Comparison of ENCODE assay signal across 1 cellular context in the genomic region with DNA sequence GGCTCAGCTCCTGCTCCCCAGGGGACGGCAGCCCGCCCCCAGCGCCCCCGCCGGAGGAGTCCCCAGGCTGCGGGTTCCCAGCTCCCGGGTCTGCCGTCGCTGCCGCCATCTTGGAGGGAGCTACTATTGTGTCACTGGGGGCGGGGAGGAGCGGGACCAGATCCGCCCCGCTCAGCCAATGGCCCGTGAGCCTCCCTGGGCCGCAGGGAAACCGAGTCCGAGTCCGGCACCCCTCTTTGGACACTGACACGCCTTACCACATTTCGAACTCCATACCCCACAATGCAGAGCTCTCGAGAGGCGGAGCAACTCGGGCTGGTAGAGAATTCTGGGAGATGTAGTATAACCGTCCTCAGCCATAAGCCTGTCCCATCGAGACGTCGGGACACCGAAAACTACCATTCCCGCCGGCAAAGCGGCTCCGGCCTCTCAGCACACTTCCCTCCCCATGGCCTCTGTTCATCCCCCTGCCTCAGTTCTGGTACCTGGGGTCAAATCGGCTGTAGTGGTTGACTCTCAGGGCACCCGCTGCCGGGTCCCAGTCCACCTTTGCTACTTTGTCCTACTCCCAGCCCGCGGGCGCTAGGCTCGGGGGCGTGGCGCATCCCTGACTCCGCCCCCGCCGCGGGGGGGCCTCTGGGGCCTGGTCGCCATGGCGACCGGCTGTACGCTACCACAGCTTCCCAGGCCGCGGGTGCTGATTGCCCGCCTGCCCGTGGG.
TF ChIP-seq lines count a peak whose summit lies in the region.

A gene (minus strand): TSS at position 133 of the 720 bp plus-strand sequence. CDS start 24 bp downstream, at position 109.
A gene with protein sequence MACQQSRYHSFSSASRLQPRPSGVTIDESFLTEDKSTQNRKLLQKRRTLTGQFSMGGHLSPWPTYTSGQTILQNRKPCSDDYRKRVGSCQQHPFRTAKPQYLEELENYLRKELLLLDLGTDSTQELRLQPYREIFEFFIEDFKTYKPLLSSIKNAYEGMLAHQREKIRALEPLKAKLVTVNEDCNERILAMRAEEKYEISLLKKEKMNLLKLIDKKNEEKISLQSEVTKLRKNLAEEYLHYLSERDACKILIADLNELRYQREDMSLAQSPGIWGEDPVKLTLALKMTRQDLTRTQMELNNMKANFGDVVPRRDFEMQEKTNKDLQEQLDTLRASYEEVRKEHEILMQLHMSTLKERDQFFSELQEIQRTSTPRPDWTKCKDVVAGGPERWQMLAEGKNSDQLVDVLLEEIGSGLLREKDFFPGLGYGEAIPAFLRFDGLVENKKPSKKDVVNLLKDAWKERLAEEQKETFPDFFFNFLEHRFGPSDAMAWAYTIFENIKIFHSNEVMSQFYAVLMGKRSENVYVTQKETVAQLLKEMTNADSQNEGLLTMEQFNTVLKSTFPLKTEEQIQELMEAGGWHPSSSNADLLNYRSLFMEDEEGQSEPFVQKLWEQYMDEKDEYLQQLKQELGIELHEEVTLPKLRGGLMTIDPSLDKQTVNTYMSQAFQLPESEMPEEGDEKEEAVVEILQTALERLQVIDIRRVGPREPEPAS (plus strand): TSS at position 462 of the 720 bp plus-strand sequence. CDS start 261 bp downstream, outside the sequence.

TF ChIP-seq in K562, 482 proteins besides CTCF, POLR2A, EP300 and RAD21 (continued from another document and continues in another):
- TF ChIP-seq, protein P1, sequence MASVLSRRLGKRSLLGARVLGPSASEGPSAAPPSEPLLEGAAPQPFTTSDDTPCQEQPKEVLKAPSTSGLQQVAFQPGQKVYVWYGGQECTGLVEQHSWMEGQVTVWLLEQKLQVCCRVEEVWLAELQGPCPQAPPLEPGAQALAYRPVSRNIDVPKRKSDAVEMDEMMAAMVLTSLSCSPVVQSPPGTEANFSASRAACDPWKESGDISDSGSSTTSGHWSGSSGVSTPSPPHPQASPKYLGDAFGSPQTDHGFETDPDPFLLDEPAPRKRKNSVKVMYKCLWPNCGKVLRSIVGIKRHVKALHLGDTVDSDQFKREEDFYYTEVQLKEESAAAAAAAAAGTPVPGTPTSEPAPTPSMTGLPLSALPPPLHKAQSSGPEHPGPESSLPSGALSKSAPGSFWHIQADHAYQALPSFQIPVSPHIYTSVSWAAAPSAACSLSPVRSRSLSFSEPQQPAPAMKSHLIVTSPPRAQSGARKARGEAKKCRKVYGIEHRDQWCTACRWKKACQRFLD (CRISPR knock-in tag; IDR thresholded peaks at IDR 0.05) = peak; percentile 99
- TF ChIP-seq POU5F1 (IDR thresholded peaks at IDR 0.05; ENCODE audit: borderline replicate concordance, low read depth, low read length, partially characterized antibody) = peak; percentile 84
- TF ChIP-seq POLR2G (IDR thresholded peaks at IDR 0.05; ENCODE audit: low read depth, low read length) = peak; percentile 94
- TF ChIP-seq, protein P2, sequence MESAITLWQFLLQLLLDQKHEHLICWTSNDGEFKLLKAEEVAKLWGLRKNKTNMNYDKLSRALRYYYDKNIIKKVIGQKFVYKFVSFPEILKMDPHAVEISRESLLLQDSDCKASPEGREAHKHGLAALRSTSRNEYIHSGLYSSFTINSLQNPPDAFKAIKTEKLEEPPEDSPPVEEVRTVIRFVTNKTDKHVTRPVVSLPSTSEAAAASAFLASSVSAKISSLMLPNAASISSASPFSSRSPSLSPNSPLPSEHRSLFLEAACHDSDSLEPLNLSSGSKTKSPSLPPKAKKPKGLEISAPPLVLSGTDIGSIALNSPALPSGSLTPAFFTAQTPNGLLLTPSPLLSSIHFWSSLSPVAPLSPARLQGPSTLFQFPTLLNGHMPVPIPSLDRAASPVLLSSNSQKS (CRISPR knock-in tag; IDR thresholded peaks at IDR 0.05) = no peak
- no peak for TF ChIP-seq DIDO1 (tag; IDR thresholded peaks at IDR 0.05; ENCODE audit: low read depth)
- TF ChIP-seq STAT5B (CRISPR knock-in tag; IDR thresholded peaks at IDR 0.05) = no peak
- no peak for TF ChIP-seq ZFP30 (CRISPR knock-in tag; IDR thresholded peaks at IDR 0.05; ENCODE audit: borderline replicate concordance)
- TF ChIP-seq NCOA4 (IDR thresholded peaks at IDR 0.05; ENCODE audit: partially characterized antibody) = no peak
- TF ChIP-seq ILK (tag; IDR thresholded peaks at IDR 0.05; ENCODE audit: borderline replicate concordance, low read depth) = no peak
- TF ChIP-seq, protein P3, sequence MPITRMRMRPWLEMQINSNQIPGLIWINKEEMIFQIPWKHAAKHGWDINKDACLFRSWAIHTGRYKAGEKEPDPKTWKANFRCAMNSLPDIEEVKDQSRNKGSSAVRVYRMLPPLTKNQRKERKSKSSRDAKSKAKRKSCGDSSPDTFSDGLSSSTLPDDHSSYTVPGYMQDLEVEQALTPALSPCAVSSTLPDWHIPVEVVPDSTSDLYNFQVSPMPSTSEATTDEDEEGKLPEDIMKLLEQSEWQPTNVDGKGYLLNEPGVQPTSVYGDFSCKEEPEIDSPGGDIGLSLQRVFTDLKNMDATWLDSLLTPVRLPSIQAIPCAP (CRISPR knock-in tag; IDR thresholded peaks at IDR 0.05; ENCODE audit: borderline replicate concordance) = no peak
- no peak for TF ChIP-seq TEAD2 (tag; IDR thresholded peaks at IDR 0.05)
- no peak for TF ChIP-seq TFAM (CRISPR knock-in tag; conservative IDR thresholded peaks at IDR 0.05)
- TF ChIP-seq BCOR (IDR thresholded peaks at IDR 0.05) = no peak
- no peak for TF ChIP-seq ZKSCAN3 (CRISPR knock-in tag; IDR thresholded peaks at IDR 0.05)
- TF ChIP-seq RFX5 (IDR thresholded peaks at IDR 0.05; ENCODE audit: low read depth, low read length) = no peak
- TF ChIP-seq ZNF274 (IDR thresholded peaks at IDR 0.05; ENCODE audit: borderline replicate concordance, low read depth, low read length) = no peak
- TF ChIP-seq, protein P4, sequence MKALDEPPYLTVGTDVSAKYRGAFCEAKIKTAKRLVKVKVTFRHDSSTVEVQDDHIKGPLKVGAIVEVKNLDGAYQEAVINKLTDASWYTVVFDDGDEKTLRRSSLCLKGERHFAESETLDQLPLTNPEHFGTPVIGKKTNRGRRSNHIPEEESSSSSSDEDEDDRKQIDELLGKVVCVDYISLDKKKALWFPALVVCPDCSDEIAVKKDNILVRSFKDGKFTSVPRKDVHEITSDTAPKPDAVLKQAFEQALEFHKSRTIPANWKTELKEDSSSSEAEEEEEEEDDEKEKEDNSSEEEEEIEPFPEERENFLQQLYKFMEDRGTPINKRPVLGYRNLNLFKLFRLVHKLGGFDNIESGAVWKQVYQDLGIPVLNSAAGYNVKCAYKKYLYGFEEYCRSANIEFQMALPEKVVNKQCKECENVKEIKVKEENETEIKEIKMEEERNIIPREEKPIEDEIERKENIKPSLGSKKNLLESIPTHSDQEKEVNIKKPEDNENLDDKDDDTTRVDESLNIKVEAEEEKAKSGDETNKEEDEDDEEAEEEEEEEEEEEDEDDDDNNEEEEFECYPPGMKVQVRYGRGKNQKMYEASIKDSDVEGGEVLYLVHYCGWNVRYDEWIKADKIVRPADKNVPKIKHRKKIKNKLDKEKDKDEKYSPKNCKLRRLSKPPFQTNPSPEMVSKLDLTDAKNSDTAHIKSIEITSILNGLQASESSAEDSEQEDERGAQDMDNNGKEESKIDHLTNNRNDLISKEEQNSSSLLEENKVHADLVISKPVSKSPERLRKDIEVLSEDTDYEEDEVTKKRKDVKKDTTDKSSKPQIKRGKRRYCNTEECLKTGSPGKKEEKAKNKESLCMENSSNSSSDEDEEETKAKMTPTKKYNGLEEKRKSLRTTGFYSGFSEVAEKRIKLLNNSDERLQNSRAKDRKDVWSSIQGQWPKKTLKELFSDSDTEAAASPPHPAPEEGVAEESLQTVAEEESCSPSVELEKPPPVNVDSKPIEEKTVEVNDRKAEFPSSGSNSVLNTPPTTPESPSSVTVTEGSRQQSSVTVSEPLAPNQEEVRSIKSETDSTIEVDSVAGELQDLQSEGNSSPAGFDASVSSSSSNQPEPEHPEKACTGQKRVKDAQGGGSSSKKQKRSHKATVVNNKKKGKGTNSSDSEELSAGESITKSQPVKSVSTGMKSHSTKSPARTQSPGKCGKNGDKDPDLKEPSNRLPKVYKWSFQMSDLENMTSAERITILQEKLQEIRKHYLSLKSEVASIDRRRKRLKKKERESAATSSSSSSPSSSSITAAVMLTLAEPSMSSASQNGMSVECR (CRISPR knock-in tag; IDR thresholded peaks at IDR 0.05) = peak; percentile 71; the same call in 1 of the 2 replicates
- no peak for TF ChIP-seq ZNF41 (CRISPR knock-in tag; conservative IDR thresholded peaks at IDR 0.05)
- TF ChIP-seq, protein P5, sequence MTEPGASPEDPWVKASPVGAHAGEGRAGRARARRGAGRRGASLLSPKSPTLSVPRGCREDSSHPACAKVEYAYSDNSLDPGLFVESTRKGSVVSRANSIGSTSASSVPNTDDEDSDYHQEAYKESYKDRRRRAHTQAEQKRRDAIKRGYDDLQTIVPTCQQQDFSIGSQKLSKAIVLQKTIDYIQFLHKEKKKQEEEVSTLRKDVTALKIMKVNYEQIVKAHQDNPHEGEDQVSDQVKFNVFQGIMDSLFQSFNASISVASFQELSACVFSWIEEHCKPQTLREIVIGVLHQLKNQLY (CRISPR knock-in tag; conservative IDR thresholded peaks at IDR 0.05) = no peak
- no peak for TF ChIP-seq ZNF3 (CRISPR knock-in tag; IDR thresholded peaks at IDR 0.05)
- TF ChIP-seq TCFL5 (CRISPR knock-in tag; conservative IDR thresholded peaks at IDR 0.05) = no peak
- TF ChIP-seq, protein P6, sequence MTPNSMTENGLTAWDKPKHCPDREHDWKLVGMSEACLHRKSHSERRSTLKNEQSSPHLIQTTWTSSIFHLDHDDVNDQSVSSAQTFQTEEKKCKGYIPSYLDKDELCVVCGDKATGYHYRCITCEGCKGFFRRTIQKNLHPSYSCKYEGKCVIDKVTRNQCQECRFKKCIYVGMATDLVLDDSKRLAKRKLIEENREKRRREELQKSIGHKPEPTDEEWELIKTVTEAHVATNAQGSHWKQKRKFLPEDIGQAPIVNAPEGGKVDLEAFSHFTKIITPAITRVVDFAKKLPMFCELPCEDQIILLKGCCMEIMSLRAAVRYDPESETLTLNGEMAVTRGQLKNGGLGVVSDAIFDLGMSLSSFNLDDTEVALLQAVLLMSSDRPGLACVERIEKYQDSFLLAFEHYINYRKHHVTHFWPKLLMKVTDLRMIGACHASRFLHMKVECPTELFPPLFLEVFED (CRISPR knock-in tag; conservative IDR thresholded peaks at IDR 0.05) = no peak
- TF ChIP-seq, protein P7, sequence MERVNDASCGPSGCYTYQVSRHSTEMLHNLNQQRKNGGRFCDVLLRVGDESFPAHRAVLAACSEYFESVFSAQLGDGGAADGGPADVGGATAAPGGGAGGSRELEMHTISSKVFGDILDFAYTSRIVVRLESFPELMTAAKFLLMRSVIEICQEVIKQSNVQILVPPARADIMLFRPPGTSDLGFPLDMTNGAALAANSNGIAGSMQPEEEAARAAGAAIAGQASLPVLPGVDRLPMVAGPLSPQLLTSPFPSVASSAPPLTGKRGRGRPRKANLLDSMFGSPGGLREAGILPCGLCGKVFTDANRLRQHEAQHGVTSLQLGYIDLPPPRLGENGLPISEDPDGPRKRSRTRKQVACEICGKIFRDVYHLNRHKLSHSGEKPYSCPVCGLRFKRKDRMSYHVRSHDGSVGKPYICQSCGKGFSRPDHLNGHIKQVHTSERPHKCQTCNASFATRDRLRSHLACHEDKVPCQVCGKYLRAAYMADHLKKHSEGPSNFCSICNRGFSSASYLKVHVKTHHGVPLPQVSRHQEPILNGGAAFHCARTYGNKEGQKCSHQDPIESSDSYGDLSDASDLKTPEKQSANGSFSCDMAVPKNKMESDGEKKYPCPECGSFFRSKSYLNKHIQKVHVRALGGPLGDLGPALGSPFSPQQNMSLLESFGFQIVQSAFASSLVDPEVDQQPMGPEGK (CRISPR knock-in tag; IDR thresholded peaks at IDR 0.05; ENCODE audit: borderline replicate concordance) = no peak
- no peak for TF ChIP-seq ZKSCAN1 (IDR thresholded peaks at IDR 0.05; ENCODE audit: low read depth, low read length)
- no peak for TF ChIP-seq RBM34 (IDR thresholded peaks at IDR 0.05; ENCODE audit: borderline replicate concordance, insufficient read depth, low read length)
- TF ChIP-seq KDM1A (IDR thresholded peaks at IDR 0.05) = no peak
- no peak for TF ChIP-seq EWSR1 (IDR thresholded peaks at IDR 0.05; ENCODE audit: borderline replicate concordance, low read depth, partially characterized antibody)
- no peak for TF ChIP-seq TOE1 (IDR thresholded peaks at IDR 0.05; ENCODE audit: borderline replicate concordance)
- no peak for TF ChIP-seq TOE1 (CRISPR knock-in tag; IDR thresholded peaks at IDR 0.05; ENCODE audit: borderline replicate concordance, low read depth)
- peak; percentile 82 for TF ChIP-seq SUPT5H (IDR thresholded peaks at IDR 0.05)
- TF ChIP-seq ZNF197 (CRISPR knock-in tag; IDR thresholded peaks at IDR 0.05; ENCODE audit: low read depth) = peak; percentile 95
- TF ChIP-seq ZNF146 (CRISPR knock-in tag; IDR thresholded peaks at IDR 0.05; ENCODE audit: unreplicated experiment) = no peak
- TF ChIP-seq ZNF384 (IDR thresholded peaks at IDR 0.05; ENCODE audit: low read depth, low read length) = no peak
- peak; percentile 86 for TF ChIP-seq EGR1 (conservative IDR thresholded peaks at IDR 0.05)
- TF ChIP-seq, protein P8, sequence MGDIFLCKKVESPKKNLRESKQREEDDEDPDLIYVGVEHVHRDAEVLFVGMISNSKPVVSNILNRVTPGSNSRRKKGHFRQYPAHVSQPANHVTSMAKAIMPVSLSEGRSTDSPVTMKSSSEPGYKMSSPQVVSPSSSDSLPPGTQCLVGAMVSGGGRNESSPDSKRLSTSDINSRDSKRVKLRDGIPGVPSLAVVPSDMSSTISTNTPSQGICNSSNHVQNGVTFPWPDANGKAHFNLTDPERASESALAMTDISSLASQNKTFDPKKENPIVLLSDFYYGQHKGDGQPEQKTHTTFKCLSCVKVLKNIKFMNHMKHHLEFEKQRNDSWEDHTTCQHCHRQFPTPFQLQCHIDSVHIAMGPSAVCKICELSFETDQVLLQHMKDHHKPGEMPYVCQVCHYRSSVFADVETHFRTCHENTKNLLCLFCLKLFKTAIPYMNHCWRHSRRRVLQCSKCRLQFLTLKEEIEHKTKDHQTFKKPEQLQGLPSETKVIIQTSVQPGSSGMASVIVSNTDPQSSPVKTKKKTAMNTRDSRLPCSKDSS (IDR thresholded peaks at IDR 0.05; ENCODE audit: low read depth, partially characterized antibody) = no peak
- TF ChIP-seq CBFA2T3 (IDR thresholded peaks at IDR 0.05) = no peak
- TF ChIP-seq ZKSCAN8 (CRISPR knock-in tag; IDR thresholded peaks at IDR 0.05) = no peak
- TF ChIP-seq SP1 (CRISPR knock-in tag; IDR thresholded peaks at IDR 0.05) = peak; percentile 96
- TF ChIP-seq MAZ (CRISPR knock-in tag; conservative IDR thresholded peaks at IDR 0.05 in 1 of 2, IDR thresholded peaks at IDR 0.05 in 1 of 2) = peak; percentile 73 to 85
- TF ChIP-seq, protein P9, sequence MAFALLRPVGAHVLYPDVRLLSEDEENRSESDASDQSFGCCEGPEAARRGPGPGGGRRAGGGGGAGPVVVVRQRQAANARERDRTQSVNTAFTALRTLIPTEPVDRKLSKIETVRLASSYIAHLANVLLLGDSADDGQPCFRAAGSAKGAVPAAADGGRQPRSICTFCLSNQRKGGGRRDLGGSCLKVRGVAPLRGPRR (CRISPR knock-in tag; IDR thresholded peaks at IDR 0.05) = no peak
- TF ChIP-seq ZFP36 (IDR thresholded peaks at IDR 0.05; ENCODE audit: low read depth, low read length, partially characterized antibody) = no peak
- TF ChIP-seq ZNF696 (CRISPR knock-in tag; conservative IDR thresholded peaks at IDR 0.05) = no peak
- TF ChIP-seq, protein P10, sequence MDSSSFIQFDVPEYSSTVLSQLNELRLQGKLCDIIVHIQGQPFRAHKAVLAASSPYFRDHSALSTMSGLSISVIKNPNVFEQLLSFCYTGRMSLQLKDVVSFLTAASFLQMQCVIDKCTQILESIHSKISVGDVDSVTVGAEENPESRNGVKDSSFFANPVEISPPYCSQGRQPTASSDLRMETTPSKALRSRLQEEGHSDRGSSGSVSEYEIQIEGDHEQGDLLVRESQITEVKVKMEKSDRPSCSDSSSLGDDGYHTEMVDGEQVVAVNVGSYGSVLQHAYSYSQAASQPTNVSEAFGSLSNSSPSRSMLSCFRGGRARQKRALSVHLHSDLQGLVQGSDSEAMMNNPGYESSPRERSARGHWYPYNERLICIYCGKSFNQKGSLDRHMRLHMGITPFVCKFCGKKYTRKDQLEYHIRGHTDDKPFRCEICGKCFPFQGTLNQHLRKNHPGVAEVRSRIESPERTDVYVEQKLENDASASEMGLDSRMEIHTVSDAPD (CRISPR knock-in tag; IDR thresholded peaks at IDR 0.05) = no peak
- no peak for TF ChIP-seq PYGO2 (tag; IDR thresholded peaks at IDR 0.05)
